Comparison of ENCODE assay signal across 12 cellular contexts in the genomic region with DNA sequence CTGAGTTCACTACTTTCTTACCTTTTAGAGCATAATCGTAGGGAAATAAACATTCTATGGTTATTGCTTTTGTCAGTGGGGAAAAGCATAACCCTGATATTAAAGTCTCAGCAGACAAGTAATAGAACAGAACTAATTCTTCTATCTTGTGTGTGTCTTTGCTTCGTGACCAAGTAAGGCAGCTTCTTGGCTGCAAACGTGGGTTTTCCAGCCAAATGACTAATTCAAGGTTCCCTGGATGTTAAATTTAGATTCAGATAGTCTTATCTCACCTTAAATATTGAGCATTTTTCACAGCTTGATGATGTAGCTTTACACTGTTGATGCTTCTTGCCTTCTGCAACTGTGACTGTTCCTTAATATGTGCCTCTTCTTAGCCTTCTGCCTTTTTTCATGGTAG.
DNase-seq lines count a peak whose midpoint lies in the region; ATAC-seq and TF ChIP-seq lines count a peak whose summit lies in the region.
"Had no signal": no experiment of that assay in that cellular context is flagged by ENCODE, and none has a peak within 500 bp of the region (broad histone marks: within the 10 kb centered on the region; RNA-seq: fewer than 3 reads in every experiment).

No MANE protein-coding gene starts in this region.

- no peaks in the 10 kb centered on the region for H4K20me1 ChIP-seq in Loucy (ENCODE audit: insufficient read depth, low read length, poor library complexity, severe bottlenecking)

- TF ChIP-seq CTCF in Loucy (conservative IDR thresholded peaks at IDR 0.05; ENCODE audit: low read length) (no peak), brain microvascular endothelial cell (IDR thresholded peaks at IDR 0.05; ENCODE audit: low read depth, low read length, missing control alignments) (no peak)

- WGBS in right cardiac atrium = 22% methylated on average over 3 of the region's 3 CpGs

- H3K36me3 ChIP-seq in Loucy (ENCODE audit: insufficient read depth, low read length) = peaks cover 3% of the 10 kb centered on the region; the same call in 1 of the 2 replicates
- H3K36me3 ChIP-seq in brain microvascular endothelial cell (replicated peaks) = no peaks in the 10 kb centered on the region

- ATAC-seq in right cardiac atrium = peak; percentile 46 to 79

- no peak overlapping the region for H2AFZ ChIP-seq in Loucy (ENCODE audit: low read length)
- H2AFZ ChIP-seq: PC-9 had no signal

- H3K4me1 ChIP-seq in Loucy (ENCODE audit: insufficient read depth, low read length, poor library complexity, severe bottlenecking) = peaks cover 34% of the 10 kb centered on the region
- H3K4me1 ChIP-seq in right cardiac atrium (ENCODE audit: control insufficient read depth, insufficient read depth, low read length) = peaks cover 7% of the 10 kb centered on the region

- H3K4me2 ChIP-seq in Loucy (ENCODE audit: low read depth, low read length, poor library complexity, severe bottlenecking) = peak overlapping the region; percentile 69
- H3K4me2 ChIP-seq: PC-9 had no signal

- 0 out of 2 replicates have a peak, but pooled peaks cover 3% of the 10 kb centered on the region for H3F3A ChIP-seq in Loucy (ENCODE audit: low read depth)

- peaks cover 5% of the 10 kb centered on the region; the same call in 1 of the 2 replicates for H3K79me2 ChIP-seq in Loucy (ENCODE audit: insufficient read depth, low read length)

- intact Hi-C loops in right cardiac atrium (cut with DNase I) = no loop called here

- in situ Hi-C loops in brain microvascular endothelial cell (cut with HindIII; ENCODE audit: low pct_ligation_motif_present, low sequenced_read_pairs) = no loop called here

- H3K27me3 ChIP-seq in Loucy (ENCODE audit: insufficient read depth, low read length, poor library complexity, severe bottlenecking) = no peaks in the 10 kb centered on the region
- no peaks in the 10 kb centered on the region for H3K27me3 ChIP-seq in brain microvascular endothelial cell (replicated peaks)
- H3K27me3 ChIP-seq in right cardiac atrium (ENCODE audit: control insufficient read depth, insufficient read depth) = no peaks in the 10 kb centered on the region

- H3K9me2 ChIP-seq in Loucy (replicated peaks; ENCODE audit: low read depth, low read length) = no peaks in the 10 kb centered on the region

- H3K4me3 ChIP-seq in Loucy (ENCODE audit: low read length, poor library complexity, severe bottlenecking) (peak overlapping the region; percentile 50), brain microvascular endothelial cell (ENCODE audit: low read depth, low read length) (no peak overlapping the region), right cardiac atrium (ENCODE audit: low read length) (no peak overlapping the region)
- H3K4me3 ChIP-seq: PC-9 had no signal

- H3K9ac ChIP-seq in Loucy (ENCODE audit: low read depth, low read length, poor library complexity, severe bottlenecking) = peak overlapping the region; percentile 40

- H3K27ac ChIP-seq in brain microvascular endothelial cell (peak overlapping the region; percentile 83), right cardiac atrium (ENCODE audit: low read length) (peak overlapping the region; percentile 51)
- H3K27ac ChIP-seq: PC-9 had no signal

- peak; percentile 67 for DNase-seq in brain microvascular endothelial cell
- peak in 1 of 3 donors; percentile 41 for DNase-seq in right cardiac atrium
- peak; percentile 58 for DNase-seq in superior temporal gyrus (ENCODE audit: extremely low spot score)
- DNase-seq in activated naive CD4-positive, alpha-beta T cell treated with anti-CD3 and anti-CD28 coated beads, Interleukin-2, amount 50 U/mL, for 16 hours = no peak
- no peak for DNase-seq in HT-29 (ENCODE audit: low spot score)
- DNase-seq in SW480 (ENCODE audit: low spot score) = no peak
- DNase-seq: activated CD4-positive, alpha-beta T cell treated with anti-CD3 and anti-CD28 coated beads for 1 hour; NCI-H1417 treated with DMSO at 0.1 percent for 48 hours; NCI-H510A; PC-9; stimulated activated CD4-positive, alpha-beta T cell treated with anti-CD3 and anti-CD28 coated beads, Interleukin-1b, Interleukin-23, amount 100 ng/mL, for 48 hours had no signal

- H3K9me3 ChIP-seq in Loucy (ENCODE audit: insufficient read depth, low read depth, low read length) = no peaks in the 10 kb centered on the region
- no peaks in the 10 kb centered on the region for H3K9me3 ChIP-seq in right cardiac atrium (ENCODE audit: control insufficient read depth, low read length)

Comparison
In these comparisons a context has a peak if more than half of its experiments do, and no peak if none do; other contexts are left out.
1. DNase-seq: peak in brain microvascular endothelial cell (single experiment) and superior temporal gyrus (single experiment); none in activated naive CD4-positive, alpha-beta T cell treated with anti-CD3 and anti-CD28 coated beads, Interleukin-2, amount 50 U/mL, for 16 hours (single experiment), HT-29 (single experiment) and SW480 (single experiment).